In genomic region chr18:54388203-54389142, GRCh38 we compare ENCODE assay signal across 9 cellular contexts. TPM values are rescaled to one million over a fixed set of nuclear protein-coding genes. Genes with fewer than 3 reads are reported as not detected.
DNase-seq lines count a peak whose midpoint lies in the region; ATAC-seq lines count a peak whose summit lies in the region.
"Had no signal": no experiment of that assay in that cellular context is flagged by ENCODE, and none has a peak within 500 bp of the region (broad histone marks: within the 10 kb centered on the region; RNA-seq: fewer than 3 reads in every experiment).

No MANE protein-coding gene starts in this region.

- H3K4me1 ChIP-seq in SJCRH30: peaks cover 22% of the 10 kb centered on the region

- ATAC-seq in GM19463 (IDR thresholded peaks at IDR 0.05; ENCODE audit: unreplicated experiment) (peak; percentile 95), HG03432 (IDR thresholded peaks at IDR 0.05; ENCODE audit: unreplicated experiment) (peak; percentile 94)

- H3K27ac ChIP-seq in SJCRH30: peak overlapping the region; percentile 75

- no peaks in the 10 kb centered on the region for H3K27me3 ChIP-seq in SJCRH30

- peaks cover 3% of the 10 kb centered on the region; the same call in 1 of the 2 replicates for H3K9me3 ChIP-seq in SJCRH30 (replicated peaks)

- DNase-seq in GM03348 (ENCODE audit: low spot score): peak; percentile 64
- peak; percentile 77 to 81 for DNase-seq in SJCRH30
- peak; percentile 70 for DNase-seq in fibroblast of gingiva (ENCODE audit: low read depth)
- DNase-seq in stimulated activated CD4-positive, alpha-beta T cell treated with anti-CD3 and anti-CD28 coated beads, Interleukin-4, amount 100 ng/mL, for 48 hours (ENCODE audit: low read depth in 2 of 2): peak; percentile 3 to 7
- DNase-seq in SHP77 treated with DMSO at 0.1 percent for 48 hours (lab: John Stamatoyannopoulos, UW): no peak
- DNase-seq in NCI-H2081 treated with DMSO at 0.1 percent for 48 hours (lab: John Stamatoyannopoulos, UW): no peak

- peak overlapping the region; percentile 14; the same call in 1 of the 2 replicates for H3K4me3 ChIP-seq in SJCRH30

- no peaks in the 10 kb centered on the region for H3K36me3 ChIP-seq in SJCRH30

RNA-seq across cellular contexts. Expression of gene C18orf54, which starts 30.8 kb away (rescaled TPM):
- 9.1 and 9.8 TPM in 2 replicates for total RNA-seq in SJCRH30 (2014; rRNA removed; shearing (Covaris generic))

RNA-seq across cellular contexts. Expression of gene STARD6, which starts 30.8 kb away (rescaled TPM):
- total RNA-seq in SJCRH30 (2014; rRNA removed; shearing (Covaris generic)): not detected in 2 replicates
- total RNA-seq: temporal lobe had no signal

Comparison
In these comparisons a context has a peak if more than half of its experiments do, and no peak if none do; other contexts are left out.
1. DNase-seq: peak in GM03348 (single experiment), SJCRH30 (2 of 2), fibroblast of gingiva (single experiment) and stimulated activated CD4-positive, alpha-beta T cell treated with anti-CD3 and anti-CD28 coated beads, Interleukin-4, amount 100 ng/mL, for 48 hours (2 of 2); none in SHP77 treated with DMSO at 0.1 percent for 48 hours (single experiment) and NCI-H2081 treated with DMSO at 0.1 percent for 48 hours (single experiment).